Comparison of ENCODE assay signal across 1 cellular context in the genomic region with DNA sequence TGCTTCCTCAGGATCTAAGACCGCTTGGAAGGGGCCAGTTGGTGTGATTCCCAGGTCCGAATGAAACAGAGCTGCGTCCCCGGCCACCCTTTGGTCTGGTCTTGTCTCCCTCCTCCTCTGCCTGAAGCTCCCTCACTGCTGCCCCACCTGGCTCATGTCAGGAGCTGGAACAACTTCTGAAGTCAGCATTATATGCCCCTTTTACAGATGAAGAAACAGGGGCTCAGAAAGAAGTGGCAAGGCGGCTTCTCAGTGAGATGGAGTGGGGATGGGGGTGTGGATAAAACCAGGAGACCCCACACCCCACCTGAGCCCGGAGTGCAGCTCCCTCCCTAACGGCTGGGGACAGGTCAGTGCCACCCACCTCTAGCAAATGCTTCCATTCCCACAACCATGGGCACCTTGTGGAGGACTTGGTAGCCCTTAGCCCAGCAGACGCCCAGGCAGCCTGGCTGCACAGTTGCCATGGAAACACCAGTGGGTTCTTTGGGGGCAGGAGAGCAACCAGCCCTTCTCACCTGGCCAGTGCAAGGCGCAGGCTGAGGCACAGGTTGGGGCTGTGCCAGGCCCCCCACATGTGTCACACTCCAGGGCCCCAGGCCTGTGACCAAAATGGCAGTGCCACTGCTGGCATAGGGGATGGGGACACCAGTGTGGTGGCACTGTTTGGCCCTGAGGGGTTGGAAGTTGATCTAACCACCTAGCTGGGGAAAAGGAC.
TF ChIP-seq lines count a peak whose summit lies in the region.

No MANE protein-coding gene starts in this region.

TF ChIP-seq in H1, 55 proteins besides CTCF, POLR2A, EP300 and RAD21:
- TF ChIP-seq, protein P1, sequence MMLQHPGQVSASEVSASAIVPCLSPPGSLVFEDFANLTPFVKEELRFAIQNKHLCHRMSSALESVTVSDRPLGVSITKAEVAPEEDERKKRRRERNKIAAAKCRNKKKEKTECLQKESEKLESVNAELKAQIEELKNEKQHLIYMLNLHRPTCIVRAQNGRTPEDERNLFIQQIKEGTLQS (IDR thresholded peaks at IDR 0.05; ENCODE audit: insufficient read depth, low read depth, low read length): no peak
- no peak for TF ChIP-seq NRF1 (IDR thresholded peaks at IDR 0.05; ENCODE audit: low read depth, low read length)
- TF ChIP-seq ASH2L (IDR thresholded peaks at IDR 0.05; ENCODE audit: low read length): no peak
- TF ChIP-seq KDM1A (IDR thresholded peaks at IDR 0.05; ENCODE audit: borderline replicate concordance, low read length): peak; percentile 88
- no peak for TF ChIP-seq SP1 (IDR thresholded peaks at IDR 0.05; ENCODE audit: low read depth, low read length)
- TF ChIP-seq EZH2 (IDR thresholded peaks at IDR 0.05; ENCODE audit: low read depth, low read length, severe bottlenecking): no peak
